8 cellular contexts compared by ENCODE assay signal in the genomic region with DNA sequence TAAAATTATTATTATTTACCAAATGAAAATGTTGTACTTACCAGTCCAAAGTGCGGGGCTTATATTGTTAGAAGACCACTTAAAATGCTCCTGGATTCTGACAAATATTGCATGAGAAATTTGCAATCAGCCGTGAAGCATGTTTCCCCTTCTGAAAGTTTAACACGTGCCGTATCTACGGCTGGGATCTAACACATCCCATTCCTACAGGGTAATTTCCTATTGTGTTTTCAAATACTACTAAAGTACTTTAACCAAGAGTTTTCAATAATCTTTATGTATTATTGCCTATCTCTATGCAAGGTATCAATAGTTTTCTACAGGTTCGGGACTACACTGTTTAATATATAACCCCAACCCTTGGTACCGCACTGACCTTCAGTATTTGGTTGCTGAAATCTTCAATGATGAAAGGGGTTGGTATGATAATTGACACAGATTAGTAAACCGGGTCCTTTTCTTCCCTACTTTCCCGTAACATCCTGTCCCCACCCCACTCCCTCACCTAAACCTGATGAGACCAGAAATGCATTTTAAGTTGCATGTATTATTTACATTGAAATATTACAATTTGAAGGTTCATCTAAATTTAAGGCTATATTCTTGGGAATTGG. TPM values are rescaled to one million over a fixed set of nuclear protein-coding genes. Genes with fewer than 3 reads are reported as not detected.
DNase-seq lines count a peak whose midpoint lies in the region; ATAC-seq and TF ChIP-seq lines count a peak whose summit lies in the region.

No MANE protein-coding gene starts in this region.

- H3K9me3 ChIP-seq in RWPE2 (ENCODE audit: severe bottlenecking) (no peaks in the 10 kb centered on the region), esophagus muscularis mucosa (no peaks in the 10 kb centered on the region)

- H4K20me1 ChIP-seq in GM23338 (replicated peaks; ENCODE audit: insufficient read depth): no peaks in the 10 kb centered on the region

- H3K4me3 Mint-ChIP-seq in GM23338 (peak overlapping the region; percentile 93), progenitor cell of endocrine pancreas (ENCODE audit: low read depth) (peak overlapping the region; percentile 81)

- no peaks in the 10 kb centered on the region for H3F3A ChIP-seq in GM23338 (replicated peaks; ENCODE audit: low read depth)

- H3K4me1 ChIP-seq in GM23338 (ENCODE audit: insufficient read depth): 0 out of 2 replicates have a peak, but pooled peaks cover 4% of the 10 kb centered on the region
- no peaks in the 10 kb centered on the region for H3K4me1 ChIP-seq in RWPE2 (ENCODE audit: insufficient read depth, poor library complexity, severe bottlenecking)
- H3K4me1 ChIP-seq in esophagus muscularis mucosa: peaks cover 0 to 11% (median 7%) of the 10 kb centered on the region in 4 donors

- H3K9me3 Mint-ChIP-seq in GM23338 (no peaks in the 10 kb centered on the region; the same call in 2 of the 3 replicates), progenitor cell of endocrine pancreas (ENCODE audit: low read depth) (peaks cover 5% of the 10 kb centered on the region)

- H3K27ac Mint-ChIP-seq in GM23338: peak overlapping the region; percentile 91
- H3K27ac Mint-ChIP-seq in progenitor cell of endocrine pancreas: peak overlapping the region; percentile 96

- no peak overlapping the region for H2AFZ ChIP-seq in GM23338

- peaks cover 6% of the 10 kb centered on the region; the same call in 1 of the 3 replicates for H3K36me3 Mint-ChIP-seq in GM23338 (ENCODE audit: low read depth)
- H3K36me3 Mint-ChIP-seq in progenitor cell of endocrine pancreas (ENCODE audit: insufficient read depth): peaks cover 1% of the 10 kb centered on the region

- H3K27me3 Mint-ChIP-seq in GM23338 (ENCODE audit: insufficient read depth, low read depth, poor library complexity) (no peaks in the 10 kb centered on the region), progenitor cell of endocrine pancreas (no peaks in the 10 kb centered on the region)

- DNase-seq in GM23338 (ENCODE audit: low spot score): no peak
- no peak for DNase-seq in RWPE2 (ENCODE audit: low spot score)
- DNase-seq in esophagus muscularis mucosa (ENCODE audit: extremely low spot score): no peak
- DNase-seq in progenitor cell of endocrine pancreas (ENCODE audit: low spot score, unreplicated experiment): no peak
- no peak for DNase-seq in NCI-H1105 treated with DMSO at 0.1 percent for 48 hours (lab: John Stamatoyannopoulos, UW)
- no peak for DNase-seq in mesenteric fat pad (ENCODE audit: low spot score)
- no peak for DNase-seq in activated CD4-positive, alpha-beta T cell treated with anti-CD3 and anti-CD28 coated beads for 4 hours
- DNase-seq in stimulated activated CD4-positive, alpha-beta T cell treated with anti-CD3 and anti-CD28 coated beads, Interleukin-4, amount 100 ng/mL, for 4 hours: no peak

- peaks cover 23% of the 10 kb centered on the region for H3K79me2 ChIP-seq in GM23338 (replicated peaks; ENCODE audit: insufficient read depth)

- TF ChIP-seq POLR2A in esophagus muscularis mucosa (IDR thresholded peaks at IDR 0.05; ENCODE audit: low read depth): no peak

- no peaks in the 10 kb centered on the region for H3K36me3 ChIP-seq in GM23338 (ENCODE audit: insufficient read depth)
- H3K36me3 ChIP-seq in RWPE2 (ENCODE audit: low read depth): no peaks in the 10 kb centered on the region
- no peaks in the 10 kb centered on the region for H3K36me3 ChIP-seq in esophagus muscularis mucosa

- H3K27me3 ChIP-seq in GM23338 (ENCODE audit: insufficient read depth): no peaks in the 10 kb centered on the region
- H3K27me3 ChIP-seq in RWPE2 (ENCODE audit: insufficient read depth, poor library complexity, severe bottlenecking): no peaks in the 10 kb centered on the region
- H3K27me3 ChIP-seq in esophagus muscularis mucosa: no peaks in the 10 kb centered on the region

- H3K4me1 Mint-ChIP-seq in GM23338: peaks cover 6% of the 10 kb centered on the region; the same call in 2 of the 3 replicates
- peaks cover 4% of the 10 kb centered on the region for H3K4me1 Mint-ChIP-seq in progenitor cell of endocrine pancreas (ENCODE audit: low read depth)

- H3K27ac ChIP-seq in GM23338 (ENCODE audit: low read depth) (peak overlapping the region; percentile 96), RWPE2 (ENCODE audit: poor library complexity, severe bottlenecking) (peak overlapping the region; percentile 28), esophagus muscularis mucosa (replicated peaks in 1 of 4) (peak overlapping the region; percentile 67 to 88 (median 72))

- H3K9me2 ChIP-seq in GM23338 (ENCODE audit: insufficient read depth): no peaks in the 10 kb centered on the region

- TF ChIP-seq EP300 in esophagus muscularis mucosa (IDR thresholded peaks at IDR 0.05): no peak

- no peak for TF ChIP-seq CTCF in GM23338 (conservative IDR thresholded peaks at IDR 0.05; ENCODE audit: low read depth in 2 of 2)
- no peak for TF ChIP-seq CTCF in RWPE2 (IDR thresholded peaks at IDR 0.05; ENCODE audit: poor library complexity, severe bottlenecking)
- TF ChIP-seq CTCF in esophagus muscularis mucosa (IDR thresholded peaks at IDR 0.05): no peak
- TF ChIP-seq CTCF in progenitor cell of endocrine pancreas (IDR thresholded peaks at IDR 0.05; ENCODE audit: unreplicated experiment): no peak

- H3K4me3 ChIP-seq in GM23338 (peak overlapping the region; percentile 70), RWPE2 (ENCODE audit: severe bottlenecking) (peak overlapping the region; percentile 59), esophagus muscularis mucosa (peak overlapping the region; percentile 70 to 77 (median 70))

- WGBS in esophagus muscularis mucosa: 45% methylated on average over 9 of the region's 9 CpGs

- no peak for ATAC-seq in GM23338
- no peak for ATAC-seq in RWPE2 (ENCODE audit: low read depth)

- intact Hi-C loops in esophagus muscularis mucosa (cut with DNase I): no loop called here

- H3K4me2 ChIP-seq in GM23338: peak overlapping the region; percentile 87

TF ChIP-seq in GM23338, 12 proteins besides CTCF, POLR2A, EP300 and RAD21 (continues in another document):
- TF ChIP-seq EZH2phosphoT487 (IDR thresholded peaks at IDR 0.05; ENCODE audit: unreplicated experiment) (no peak), POLR2AphosphoS5 (IDR thresholded peaks at IDR 0.05; ENCODE audit: low read depth) (no peak), JUNB (IDR thresholded peaks at IDR 0.05; ENCODE audit: unreplicated experiment) (no peak), ZNF331 (CRISPR knock-in tag; IDR thresholded peaks at IDR 0.05; ENCODE audit: low read depth) (no peak), ZNF114 (CRISPR knock-in tag; IDR thresholded peaks at IDR 0.05) (no peak), NANOG (IDR thresholded peaks at IDR 0.05; ENCODE audit: borderline replicate concordance) (no peak), CREB1 (CRISPR knock-in tag; IDR thresholded peaks at IDR 0.05; ENCODE audit: low read depth) (no peak)

RNA-seq across cellular contexts. Expression of a gene that starts 0.8 kb away (rescaled TPM):
- total RNA-seq in GM23338 (2014; rRNA removed; shearing (Covaris generic)): 43.3 and 45.5 TPM in 2 replicates
- 6.0 and 6.3 TPM in 2 replicates for polyA plus RNA-seq in GM23338 (2016; fragmentation: Nextera tagmentation; extraction: Ambion mirVana)
- total RNA-seq in esophagus muscularis mucosa (10 to 100 TPM; 12.4 to 17.4 (median 13.3) TPM), progenitor cell of endocrine pancreas (50.9 and 52.5 TPM in 2 replicates), mesenteric fat pad (14.6 TPM)

Comparison
In these comparisons a context has a peak if more than half of its experiments do, and no peak if none do; other contexts are left out.
1. H3K27ac ChIP-seq: peak in every context shown above with its lines; median percentile 96 in GM23338; 72 in esophagus muscularis mucosa; 28 in RWPE2.